In the genomic region with DNA sequence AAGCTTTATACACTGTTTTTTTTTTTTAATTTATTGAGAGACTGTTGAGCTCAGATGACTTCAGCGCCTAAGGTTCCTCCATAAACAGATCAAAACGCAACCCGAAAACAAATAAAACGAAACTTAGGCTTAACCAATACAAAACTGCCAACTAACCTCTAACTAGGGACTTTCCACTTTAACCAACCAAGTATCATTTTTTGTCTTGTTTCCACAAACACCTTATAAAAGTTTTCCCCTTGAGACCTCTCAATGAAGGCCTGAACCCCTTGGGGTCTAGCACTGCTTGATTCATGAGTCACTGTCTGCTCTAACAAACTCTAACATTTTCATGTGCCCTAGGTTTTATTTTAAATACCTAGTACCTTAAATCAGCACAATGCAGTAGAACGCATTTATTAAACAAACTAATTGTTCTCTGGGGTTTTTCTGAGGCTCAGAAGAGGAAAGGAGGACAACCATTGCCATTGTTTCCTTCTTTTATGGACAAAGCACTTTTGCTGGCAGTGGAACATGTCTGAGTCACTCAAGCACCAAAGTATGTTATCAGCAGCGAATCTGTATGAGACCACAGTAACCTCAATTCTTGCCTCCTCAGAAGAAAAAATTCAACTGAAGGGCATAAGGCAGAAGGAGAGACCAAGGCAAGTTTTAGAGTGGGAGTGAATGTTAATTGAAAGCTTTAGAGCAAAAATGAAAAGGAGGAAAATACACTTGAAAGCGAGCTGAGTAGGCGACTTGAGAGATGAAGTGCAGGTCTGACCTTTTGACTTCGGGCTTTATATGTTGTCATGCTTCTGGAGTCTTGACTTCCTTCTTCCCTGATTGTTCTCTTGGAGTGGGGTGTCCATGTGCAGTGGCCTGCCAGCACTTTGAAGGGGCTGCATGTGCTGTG, we compare ENCODE assay signal across 12 cellular contexts.
A peak's percentile ranks its signal among the peaks of the same experiment; 100 is the strongest.
DNase-seq lines count a peak whose midpoint lies in the region; ATAC-seq, FAIRE-seq and TF ChIP-seq lines count a peak whose summit lies in the region.
"Had no signal": no experiment of that assay in that cellular context is flagged by ENCODE, and none has a peak within 500 bp of the region (broad histone marks: within the 10 kb centered on the region; RNA-seq: fewer than 3 reads in every experiment).

No MANE protein-coding gene starts in this region.

- peaks cover 4% of the 10 kb centered on the region for H3K9me3 Mint-ChIP-seq in MCF 10A (ENCODE audit: unreplicated experiment)

- no peak overlapping the region for H3K4me3 ChIP-seq in PC-3 (ENCODE audit: low read length)
- H3K4me3 ChIP-seq in mesendoderm (ENCODE audit: low read length), result no peak overlapping the region

- peak; percentile 85 for ATAC-seq in GM21515 (IDR thresholded peaks at IDR 0.05; ENCODE audit: unreplicated experiment)
- peak; percentile 80 for ATAC-seq in HG03064 (IDR thresholded peaks at IDR 0.05; ENCODE audit: low read depth, unreplicated experiment)
- peak; percentile 29; the same call in 1 of the 2 replicates for ATAC-seq in PC-3
- no peak for ATAC-seq in activated CD4-positive, CD25-positive, alpha-beta regulatory T cell treated with anti-CD3 and anti-CD28 coated beads, Interleukin-2, amount 50 U/mL, for 24 hours

- no peaks in the 10 kb centered on the region for H4K20me1 ChIP-seq in PC-3 (ENCODE audit: low read length)

- H3K4me3 Mint-ChIP-seq in MCF 10A (ENCODE audit: unreplicated experiment), result no peak overlapping the region
- H3K4me3 Mint-ChIP-seq: activated B cell treated with CpG ODN at 0.5 μM for 24 hours; activated naive CD4-positive, alpha-beta T cell treated with anti-CD3 and anti-CD28 coated beads for 36 hours had no signal

- H3K36me3 Mint-ChIP-seq in MCF 10A (ENCODE audit: insufficient read depth, unreplicated experiment), result no peaks in the 10 kb centered on the region

- no CpG with 5 or more reads among the region's 9 CpGs for WGBS in mesendoderm (ENCODE audit: extremely low coverage, insufficient coverage, low lambda C conversion rate)

- H3K4me1 Mint-ChIP-seq in MCF 10A (ENCODE audit: insufficient read depth, unreplicated experiment), result no peaks in the 10 kb centered on the region
- H3K4me1 Mint-ChIP-seq: activated B cell treated with CpG ODN at 0.5 μM for 24 hours had no signal

- no peak overlapping the region for H2BK5ac ChIP-seq in mesendoderm (ENCODE audit: low read length)

- no peaks in the 10 kb centered on the region for H3K27me3 ChIP-seq in PC-3 (ENCODE audit: low read length)
- H3K27me3 ChIP-seq in mesendoderm (ENCODE audit: insufficient read depth, low read length, poor library complexity), result no peaks in the 10 kb centered on the region

- no peaks in the 10 kb centered on the region for H3F3A ChIP-seq in PC-3 (ENCODE audit: low read length, unreplicated experiment)

- H3K79me1 ChIP-seq in mesendoderm (ENCODE audit: low read length), result no peaks in the 10 kb centered on the region

- H3K23ac ChIP-seq in mesendoderm (ENCODE audit: low read length), result no peak overlapping the region

- H3K4ac ChIP-seq in mesendoderm (ENCODE audit: low read depth, low read length), result no peak overlapping the region

- H2AFZ ChIP-seq in PC-3 (ENCODE audit: low read length), result no peak overlapping the region

- H4K5ac ChIP-seq in mesendoderm (ENCODE audit: low read length), result no peak overlapping the region

- H3K18ac ChIP-seq in mesendoderm (ENCODE audit: low read length), result no peak overlapping the region

- FAIRE-seq in GM18507 (lab: Jason Lieb, UNC), result peak; percentile 74

- no peaks in the 10 kb centered on the region for H3K4me1 ChIP-seq in PC-3 (ENCODE audit: insufficient read depth, low read length)
- H3K4me1 ChIP-seq in mesendoderm (ENCODE audit: control insufficient read depth, low read depth, low read length), result no peaks in the 10 kb centered on the region

- H3K56ac ChIP-seq in mesendoderm (ENCODE audit: low read length), result no peak overlapping the region

- no peak overlapping the region for H3K4me2 ChIP-seq in PC-3 (ENCODE audit: low read length)
- H3K4me2 ChIP-seq in mesendoderm (ENCODE audit: low read length), result no peak overlapping the region

- no peaks in the 10 kb centered on the region for H3K79me2 ChIP-seq in PC-3 (ENCODE audit: low read length)
- H3K79me2 ChIP-seq in mesendoderm (ENCODE audit: control insufficient read depth, insufficient read depth, low read length), result no peaks in the 10 kb centered on the region

- no TSS peak for BruUV-seq in PC-3 (replicated peaks; lab: Mats Ljungman, UMichigan)
- BruUV-seq in MCF 10A (replicated peaks; lab: Mats Ljungman, UMichigan), result no TSS peak

- H3K36me3 ChIP-seq in PC-3 (ENCODE audit: low read depth, low read length) (no peaks in the 10 kb centered on the region), mesendoderm (ENCODE audit: control insufficient read depth, insufficient read depth, low read length) (no peaks in the 10 kb centered on the region)

- no peak overlapping the region for H3K9ac ChIP-seq in PC-3 (ENCODE audit: low read length)
- no peak overlapping the region for H3K9ac ChIP-seq in mesendoderm (ENCODE audit: low read length)

- POLR2A ChIA-PET in PC-3 (lab: Charles Lee; ENCODE audit: unreplicated experiment) (no interaction called here), MCF 10A (lab: Yijun Ruan, JAX) (no interaction called here)

- TF ChIP-seq CTCF in PC-3 (conservative IDR thresholded peaks at IDR 0.05; ENCODE audit: low read depth, low read length) (no peak), MCF 10A (IDR thresholded peaks at IDR 0.05; ENCODE audit: unreplicated experiment) (no peak)

- CTCF ChIA-PET in PC-3 (lab: Charles Lee) (no interaction called here), MCF 10A (lab: Yijun Ruan, JAX) (no interaction called here)

- H3K27ac Mint-ChIP-seq in MCF 10A (ENCODE audit: low read depth, unreplicated experiment), result no peak overlapping the region
- H3K27ac Mint-ChIP-seq: activated B cell treated with CpG ODN at 0.5 μM for 24 hours; activated naive CD4-positive, alpha-beta T cell treated with anti-CD3 and anti-CD28 coated beads for 36 hours had no signal

- no peaks in the 10 kb centered on the region for H3K27me3 Mint-ChIP-seq in MCF 10A (ENCODE audit: insufficient read depth, unreplicated experiment)
- H3K27me3 Mint-ChIP-seq: activated B cell treated with CpG ODN at 0.5 μM for 24 hours had no signal

- H2BK15ac ChIP-seq in mesendoderm (replicated peaks; ENCODE audit: low read depth), result no peak overlapping the region

- H3K27ac ChIP-seq in PC-3 (ENCODE audit: low read length), result no peak overlapping the region
- H3K27ac ChIP-seq in mesendoderm (ENCODE audit: low read depth, low read length), result no peak overlapping the region
- H3K27ac ChIP-seq: RWPE1 had no signal

- H3K9me3 ChIP-seq in PC-3 (ENCODE audit: low read length), result no peaks in the 10 kb centered on the region

- intact Hi-C loops in PC-3 (cut with micrococcal nuclease), result no loop called here
- intact Hi-C loops in MCF 10A (cut with micrococcal nuclease), result no loop called here

- H2BK120ac ChIP-seq in mesendoderm (ENCODE audit: low read depth, low read length), result no peak overlapping the region

- DNase-seq in GM18507 (ENCODE audit: extremely low spot score, insufficient read length, low read depth) (no peak), PC-3 (peak; percentile 41), MCF 10A (ENCODE audit: unreplicated experiment) (no peak), mesendoderm (no peak), GM03348 (ENCODE audit: low spot score) (no peak)
- DNase-seq: activated B cell treated with CpG ODN at 0.5 μM for 24 hours; activated naive CD4-positive, alpha-beta T cell treated with anti-CD3 and anti-CD28 coated beads for 36 hours; NCI-H146 had no signal

- H4K8ac ChIP-seq in mesendoderm (ENCODE audit: low read depth, low read length), result no peak overlapping the region

- no peak overlapping the region for H2AK5ac ChIP-seq in mesendoderm (ENCODE audit: low read length)

- H3K9me2 ChIP-seq in PC-3 (replicated peaks; ENCODE audit: low read length), result no peaks in the 10 kb centered on the region

Comparison
In these comparisons a context has a peak if more than half of its experiments do, and no peak if none do; other contexts are left out.
1. ATAC-seq: peak in GM21515 (single experiment), HG03064 (single experiment) and PC-3 (single experiment); none in activated CD4-positive, CD25-positive, alpha-beta regulatory T cell treated with anti-CD3 and anti-CD28 coated beads, Interleukin-2, amount 50 U/mL, for 24 hours (0 of 2).